Comparison of ENCODE assay signal across 9 cellular contexts in the genomic region with DNA sequence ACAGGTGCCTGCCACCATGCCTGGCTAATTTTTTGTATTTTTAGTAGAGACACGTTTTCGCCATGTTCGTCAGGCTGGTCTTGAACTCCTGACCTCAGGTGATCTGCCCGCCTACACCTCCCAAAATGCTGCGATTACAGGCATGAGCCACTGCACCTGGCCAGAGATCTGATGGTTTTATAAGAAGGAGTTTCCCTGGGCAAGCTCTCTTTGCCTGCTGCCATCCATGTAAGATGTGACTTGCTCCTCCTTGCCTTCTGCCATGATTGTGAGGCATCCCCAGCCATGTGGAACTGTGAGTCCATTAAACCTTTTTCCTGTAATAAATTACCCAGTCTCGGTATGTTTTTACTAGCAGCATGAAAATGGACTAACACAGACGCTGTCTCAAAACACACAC. TPM values are rescaled to one million over a fixed set of nuclear protein-coding genes. Genes with fewer than 3 reads are reported as not detected.
"Had no signal": no experiment of that assay in that cellular context is flagged by ENCODE, and none has a peak within 500 bp of the region (broad histone marks: within the 10 kb centered on the region; RNA-seq: fewer than 3 reads in every experiment).

No MANE protein-coding gene starts in this region.

RNA-seq across cellular contexts. Expression of gene AQP10, which starts 11.8 kb away (rescaled TPM):
- total RNA-seq: OCI-LY7, PC-3, PC-9, Right ventricle myocardium inferior, RPMI7951, SJCRH30, SJSA1, SK-MEL-5, T-cell had no signal
